ENCODE assay signal across 9 cellular contexts in genomic region chr12:15772405-15773018, GRCh38. TPM values are rescaled to one million over a fixed set of nuclear protein-coding genes. Genes with fewer than 3 reads are reported as not detected.
DNase-seq lines count a peak whose midpoint lies in the region; ATAC-seq and TF ChIP-seq lines count a peak whose summit lies in the region.
"Had no signal": no experiment of that assay in that cellular context is flagged by ENCODE, and none has a peak within 500 bp of the region (broad histone marks: within the 10 kb centered on the region; RNA-seq: fewer than 3 reads in every experiment).

No MANE protein-coding gene starts in this region.

- peaks cover 16% of the 10 kb centered on the region for H3K27me3 Mint-ChIP-seq in activated CD8-positive, alpha-beta T cell treated with anti-CD3 and anti-CD28 coated beads for 36 hours
- H3K27me3 Mint-ChIP-seq in activated CD8-positive, alpha-beta T cell treated with anti-CD3 and anti-CD28 coated beads, Interleukin-2, amount 10 ng/mL, durations not matched to agents 7 days and 5 days (ENCODE audit: low read depth), result peaks cover 14% of the 10 kb centered on the region

- no peaks in the 10 kb centered on the region for H3K9me2 ChIP-seq in OCI-LY7 (ENCODE audit: insufficient read depth, low read length)

- H3K79me2 ChIP-seq in OCI-LY7 (ENCODE audit: insufficient read depth, low read depth, low read length) (no peaks in the 10 kb centered on the region), fibroblast of lung (ENCODE audit: control insufficient read depth, insufficient read depth, low read length) (peaks cover 71% of the 10 kb centered on the region)

- no peaks in the 10 kb centered on the region for H3K36me3 Mint-ChIP-seq in activated CD8-positive, alpha-beta T cell treated with anti-CD3 and anti-CD28 coated beads for 36 hours (ENCODE audit: low read depth)
- no peaks in the 10 kb centered on the region for H3K36me3 Mint-ChIP-seq in activated CD8-positive, alpha-beta T cell treated with anti-CD3 and anti-CD28 coated beads, Interleukin-2, amount 10 ng/mL, durations not matched to agents 7 days and 5 days (ENCODE audit: low read depth)
- H3K36me3 Mint-ChIP-seq: naive B cell had no signal

- no peak overlapping the region for H3K27ac Mint-ChIP-seq in activated CD8-positive, alpha-beta T cell treated with anti-CD3 and anti-CD28 coated beads for 36 hours
- no peak overlapping the region for H3K27ac Mint-ChIP-seq in activated CD8-positive, alpha-beta T cell treated with anti-CD3 and anti-CD28 coated beads, Interleukin-2, amount 10 ng/mL, durations not matched to agents 7 days and 5 days

- H3K4me1 ChIP-seq in OCI-LY7 (ENCODE audit: insufficient read depth, low read length, poor library complexity, severe bottlenecking) (no peaks in the 10 kb centered on the region), fibroblast of lung (ENCODE audit: control insufficient read depth, extremely low read depth, insufficient read depth, low read length) (peaks cover 5% of the 10 kb centered on the region), tibial artery (peaks cover 0 to 97% (median 22%) of the 10 kb centered on the region in 4 donors)

- BruUV-seq in OCI-LY7 (replicated peaks; lab: Mats Ljungman, UMichigan), result no TSS peak

- CTCF ChIA-PET in activated CD8-positive, alpha-beta T cell treated with anti-CD3 and anti-CD28 coated beads for 36 hours (lab: Charles Lee), result interaction anchor here (0.7 to 2.3 kb wide), 10 partner anchors 15 to 188 kb away, joined by 3 to 6 read pairs (median 4); no protein-coding TSS in a partner anchor
- CTCF ChIA-PET in activated CD8-positive, alpha-beta T cell treated with anti-CD3 and anti-CD28 coated beads, Interleukin-2, amount 10 ng/mL, durations not matched to agents 7 days and 5 days (lab: Charles Lee), result interaction anchor here (0.6 to 1.3 kb wide), 5 partner anchors 9 to 185 kb away, joined by 3 read pairs; partner anchors contain the start of gene DERA
- CTCF ChIA-PET in OCI-LY7 (lab: Charles Lee; ENCODE audit: unreplicated experiment), result no interaction called here

- peaks cover 6% of the 10 kb centered on the region for H3K4me1 Mint-ChIP-seq in activated CD8-positive, alpha-beta T cell treated with anti-CD3 and anti-CD28 coated beads for 36 hours (ENCODE audit: low read depth)
- H3K4me1 Mint-ChIP-seq in activated CD8-positive, alpha-beta T cell treated with anti-CD3 and anti-CD28 coated beads, Interleukin-2, amount 10 ng/mL, durations not matched to agents 7 days and 5 days (ENCODE audit: low read depth), result no peaks in the 10 kb centered on the region
- H3K4me1 Mint-ChIP-seq: naive B cell had no signal

- POLR2A ChIA-PET in activated CD8-positive, alpha-beta T cell treated with anti-CD3 and anti-CD28 coated beads for 36 hours (lab: Charles Lee), result no interaction called here
- POLR2A ChIA-PET in activated CD8-positive, alpha-beta T cell treated with anti-CD3 and anti-CD28 coated beads, Interleukin-2, amount 10 ng/mL, durations not matched to agents 7 days and 5 days (lab: Charles Lee), result no interaction called here
- POLR2A ChIA-PET in OCI-LY7 (lab: Charles Lee), result no interaction called here

- no peak overlapping the region for H3K4me2 ChIP-seq in OCI-LY7 (ENCODE audit: low read length)
- no peak overlapping the region for H3K4me2 ChIP-seq in fibroblast of lung (ENCODE audit: extremely low read depth, insufficient read depth, low read length)

- H3K4me3 Mint-ChIP-seq in activated CD8-positive, alpha-beta T cell treated with anti-CD3 and anti-CD28 coated beads for 36 hours, result no peak overlapping the region
- no peak overlapping the region for H3K4me3 Mint-ChIP-seq in activated CD8-positive, alpha-beta T cell treated with anti-CD3 and anti-CD28 coated beads, Interleukin-2, amount 10 ng/mL, durations not matched to agents 7 days and 5 days
- H3K4me3 Mint-ChIP-seq: naive B cell had no signal

- no peak overlapping the region for H2AFZ ChIP-seq in OCI-LY7 (ENCODE audit: low read length)
- H2AFZ ChIP-seq in fibroblast of lung (ENCODE audit: low read length), result no peak overlapping the region

- H3K27me3 ChIP-seq in fibroblast of lung (ENCODE audit: control insufficient read depth, insufficient read depth, low read length) (no peaks in the 10 kb centered on the region), tibial artery (no peaks in the 10 kb centered on the region)

- H3K9ac ChIP-seq in fibroblast of lung (ENCODE audit: insufficient read depth, low read length), result no peak overlapping the region

- peak; percentile 39 for TF ChIP-seq CTCF in activated CD8-positive, alpha-beta T cell treated with anti-CD3 and anti-CD28 coated beads for 36 hours (IDR thresholded peaks at IDR 0.05)
- TF ChIP-seq CTCF in OCI-LY7 (conservative IDR thresholded peaks at IDR 0.05; ENCODE audit: low read length), result peak; percentile 79
- TF ChIP-seq CTCF in fibroblast of lung (conservative IDR thresholded peaks at IDR 0.05 in 1 of 2, IDR thresholded peaks at IDR 0.05 in 1 of 2; ENCODE audit: low read depth in 1 of 2, low read length in 2 of 2), result peak; percentile 25 to 58
- TF ChIP-seq CTCF in tibial artery (IDR thresholded peaks at IDR 0.05), result peak; percentile 13 to 22

- DNase-seq in activated CD8-positive, alpha-beta T cell treated with anti-CD3 and anti-CD28 coated beads for 36 hours, result no peak
- no peak for DNase-seq in activated CD8-positive, alpha-beta T cell treated with anti-CD3 and anti-CD28 coated beads, Interleukin-2, amount 10 ng/mL, durations not matched to agents 7 days and 5 days
- DNase-seq in OCI-LY7 (ENCODE audit: low spot score), result peak; percentile 25
- DNase-seq in fibroblast of lung (ENCODE audit: low read depth in 2 of 2), result peak; percentile 35 to 53
- no peak for DNase-seq in tibial artery
- DNase-seq in RPMI8226, result no peak
- DNase-seq: naive B cell had no signal

- H3K9me3 ChIP-seq in OCI-LY7 (ENCODE audit: low read length) (no peaks in the 10 kb centered on the region), fibroblast of lung (ENCODE audit: control insufficient read depth, insufficient read depth, low read depth, low read length) (no peaks in the 10 kb centered on the region), tibial artery (no peaks in the 10 kb centered on the region)

- no peak for ATAC-seq in activated CD8-positive, alpha-beta T cell treated with anti-CD3 and anti-CD28 coated beads for 36 hours
- no peak for ATAC-seq in activated CD8-positive, alpha-beta T cell treated with anti-CD3 and anti-CD28 coated beads, Interleukin-2, amount 10 ng/mL, durations not matched to agents 7 days and 5 days
- ATAC-seq in GM18870 (IDR thresholded peaks at IDR 0.05; ENCODE audit: unreplicated experiment) (no peak), GM21825 (IDR thresholded peaks at IDR 0.05; ENCODE audit: unreplicated experiment) (no peak)

- no peaks in the 10 kb centered on the region for H4K20me1 ChIP-seq in OCI-LY7 (ENCODE audit: insufficient read depth, low read length)
- H4K20me1 ChIP-seq in fibroblast of lung (ENCODE audit: control insufficient read depth, extremely low read depth, insufficient read depth, low read length), result no peaks in the 10 kb centered on the region

- no peak overlapping the region for H3K27ac ChIP-seq in OCI-LY7 (ENCODE audit: low read depth, low read length, poor library complexity, severe bottlenecking)
- no peak overlapping the region for H3K27ac ChIP-seq in fibroblast of lung (ENCODE audit: insufficient read depth, low read length)
- H3K27ac ChIP-seq in tibial artery, result peak overlapping the region in 1 of 2 donors; percentile 61

- H3K9me3 Mint-ChIP-seq in activated CD8-positive, alpha-beta T cell treated with anti-CD3 and anti-CD28 coated beads for 36 hours, result no peaks in the 10 kb centered on the region
- no peaks in the 10 kb centered on the region for H3K9me3 Mint-ChIP-seq in activated CD8-positive, alpha-beta T cell treated with anti-CD3 and anti-CD28 coated beads, Interleukin-2, amount 10 ng/mL, durations not matched to agents 7 days and 5 days (ENCODE audit: insufficient read depth)
- H3K9me3 Mint-ChIP-seq: naive B cell had no signal

- H3K36me3 ChIP-seq in OCI-LY7 (ENCODE audit: insufficient read depth, low read length) (no peaks in the 10 kb centered on the region), fibroblast of lung (ENCODE audit: control insufficient read depth, insufficient read depth, low read length) (no peaks in the 10 kb centered on the region), tibial artery (no peaks in the 10 kb centered on the region)

- intact Hi-C loops in activated CD8-positive, alpha-beta T cell treated with anti-CD3 and anti-CD28 coated beads for 36 hours (cut with micrococcal nuclease), result no loop called here
- intact Hi-C loops in OCI-LY7 (cut with micrococcal nuclease; ENCODE audit: unreplicated experiment), result no loop called here
- intact Hi-C loops in tibial artery (cut with DNase I; ENCODE audit: low total_unique reads), result no loop called here

- H3K4me3 ChIP-seq in OCI-LY7 (ENCODE audit: low read depth, low read length, poor library complexity, severe bottlenecking), result no peak overlapping the region
- no peak overlapping the region for H3K4me3 ChIP-seq in fibroblast of lung (replicated peaks in 1 of 4; ENCODE audit: control extremely low read depth in 1 of 4, insufficient read depth in 1 of 4, low read depth in 3 of 4, low read length in 4 of 4)
- no peak overlapping the region for H3K4me3 ChIP-seq in tibial artery

RNA-seq across cellular contexts. Expression of gene EPS8, which starts 16.7 kb away (rescaled TPM):
- 1 to 10 TPM; 1.8 to 2.3 TPM for total RNA-seq in activated CD8-positive, alpha-beta T cell treated with anti-CD3 and anti-CD28 coated beads for 36 hours
- total RNA-seq in activated CD8-positive, alpha-beta T cell treated with anti-CD3 and anti-CD28 coated beads, Interleukin-2, amount 10 ng/mL, durations not matched to agents 7 days and 5 days, result 1 to 10 TPM; 1.0 to 2.2 TPM
- total RNA-seq in OCI-LY7 (2014; rRNA removed; shearing (Covaris generic)), result 0.64 and 0.92 TPM in 2 replicates
- total RNA-seq in OCI-LY7 (2022), result 0.44 and 0.61 TPM in 2 replicates
- 71.4 and 108 TPM in 2 replicates for total RNA-seq in fibroblast of lung
- 81.2 and 96.3 TPM in 2 replicates for polyA plus RNA-seq in fibroblast of lung
- 42.9 and 45.2 TPM in 2 replicates for polyA plus RNA-seq in fibroblast of lung (2012)
- polyA minus RNA-seq in fibroblast of lung (ENCODE audit: low replicate concordance), result 22.2 and 31.6 TPM in 2 replicates

Comparison
In these comparisons a context has a peak if more than half of its experiments do, and no peak if none do; other contexts are left out.
1. DNase-seq: peak in OCI-LY7 (single experiment) and fibroblast of lung (2 of 2); none in activated CD8-positive, alpha-beta T cell treated with anti-CD3 and anti-CD28 coated beads for 36 hours (single experiment), activated CD8-positive, alpha-beta T cell treated with anti-CD3 and anti-CD28 coated beads, Interleukin-2, amount 10 ng/mL, durations not matched to agents 7 days and 5 days (single experiment), tibial artery (0 of 2) and RPMI8226 (single experiment).
2. CTCF ChIP-seq: peak in every context shown above with its lines; median percentile 79 in OCI-LY7; 42 in fibroblast of lung; 39 in activated CD8-positive, alpha-beta T cell treated with anti-CD3 and anti-CD28 coated beads for 36 hours; 18 in tibial artery.
3. RNA of gene EPS8, which starts 16.7 kb away (total RNA-seq): 71.4 to 108 TPM in fibroblast of lung; 1.8 to 2.3 TPM in activated CD8-positive, alpha-beta T cell treated with anti-CD3 and anti-CD28 coated beads for 36 hours, 1.0 to 2.2 TPM in activated CD8-positive, alpha-beta T cell treated with anti-CD3 and anti-CD28 coated beads, Interleukin-2, amount 10 ng/mL, durations not matched to agents 7 days and 5 days and 0.44 to 0.92 TPM in OCI-LY7; every median in the first group is over 10 times any median in the second.